ENCODE assay signal across 20 cellular contexts in genomic region chr5:153696256-153696655, GRCh38.
"Had no signal": no experiment of that assay in that cellular context is flagged by ENCODE, and none has a peak within 500 bp of the region (broad histone marks: within the 10 kb centered on the region; RNA-seq: fewer than 3 reads in every experiment).

No MANE protein-coding gene starts in this region.

- DNase-seq: hippocampal formation; kidney; left colon; lower lobe of right lung; mammary epithelial cell; mesenchymal stem cell; naive thymus-derived CD4-positive, alpha-beta T cell; ovary; right cardiac atrium; stimulated activated CD4-positive, alpha-beta T cell treated with anti-CD3 and anti-CD28 coated beads, Interleukin-12 subunit alpha, Interleukin-12 subunit beta, amount 100 ng/mL, for 4 hours; stimulated activated CD4-positive, alpha-beta T cell treated with anti-CD3 and anti-CD28 coated beads, Interleukin-15, amount 100 ng/mL, for 24 hours; stimulated activated CD4-positive, alpha-beta T cell treated with anti-CD3 and anti-CD28 coated beads, Interleukin-2, amount 100 ng/mL, for 24 hours; stimulated activated CD4-positive, alpha-beta T cell treated with anti-CD3 and anti-CD28 coated beads, Interleukin-4, amount 100 ng/mL, for 1 hour; stimulated activated naive B cell treated with anti-CD40 and anti-IgM and Interleukin-4, amounts not matched to agents 10 μg/mL and 1 μg/mL and 100 μg/mL, for 72 hours; stimulated activated naive CD8-positive, alpha-beta T cell treated with anti-CD3 and anti-CD28 coated beads, Interleukin-15, Interleukin-2, amounts not matched to agents 100 U/mL and 50 U/mL, for 24 hours; stomach; testis; thyroid gland; transverse colon; upper lobe of left lung had no signal
